Comparison of ENCODE assay signal across 17 cellular contexts in the genomic region with DNA sequence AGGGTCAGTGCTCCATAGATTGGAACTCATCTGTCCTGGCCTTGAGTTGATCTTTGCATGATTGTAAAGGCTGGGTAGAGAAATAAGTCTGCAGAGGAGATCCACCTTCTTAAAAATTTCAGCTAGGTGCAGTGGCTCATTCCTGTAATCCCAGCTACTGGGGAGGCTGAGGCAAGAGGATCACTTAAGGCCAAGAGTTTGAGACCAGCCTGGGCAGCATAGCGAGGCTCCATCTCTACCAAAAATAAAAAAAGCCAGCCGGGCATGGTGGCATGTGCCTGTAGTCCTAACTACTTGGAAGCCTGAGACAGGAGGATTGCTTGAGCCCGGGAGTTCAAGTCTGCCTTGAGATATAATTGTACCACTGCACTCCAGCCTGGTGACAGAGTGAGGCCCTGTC. TPM values are rescaled to one million over a fixed set of nuclear protein-coding genes. Genes with fewer than 3 reads are reported as not detected.
DNase-seq lines count a peak whose midpoint lies in the region; ATAC-seq, FAIRE-seq and TF ChIP-seq lines count a peak whose summit lies in the region.
"Had no signal": no experiment of that assay in that cellular context is flagged by ENCODE, and none has a peak within 500 bp of the region (broad histone marks: within the 10 kb centered on the region; RNA-seq: fewer than 3 reads in every experiment).

No MANE protein-coding gene starts in this region.

- intact Hi-C loops in left colon (cut with DNase I, micrococcal nuclease) (no loop called here), right lobe of liver (cut with DNase I) (no loop called here)

- H3K9me3 Mint-ChIP-seq in activated CD4-positive, alpha-beta T cell treated with anti-CD3 and anti-CD28 coated beads, Interleukin-2, amount 10 ng/mL, durations not matched to agents 7 days and 5 days: no peaks in the 10 kb centered on the region
- no peaks in the 10 kb centered on the region for H3K9me3 Mint-ChIP-seq in activated naive CD8-positive, alpha-beta T cell (ENCODE audit: low read depth)

- no peak overlapping the region for H3K4me3 ChIP-seq in KMS-11 (IDR thresholded peaks at IDR 0.05; ENCODE audit: insufficient read depth, low read depth, low read length)
- H3K4me3 ChIP-seq in small intestine (ENCODE audit: low read depth in 1 of 2, low read length in 2 of 2): no peak overlapping the region
- H3K4me3 ChIP-seq in right lobe of liver: no peak overlapping the region
- H3K4me3 ChIP-seq: mucosa of descending colon had no signal

- H3K36me3 Mint-ChIP-seq in activated CD4-positive, alpha-beta T cell treated with anti-CD3 and anti-CD28 coated beads, Interleukin-2, amount 10 ng/mL, durations not matched to agents 7 days and 5 days (ENCODE audit: low read depth): peaks cover 45% of the 10 kb centered on the region
- H3K36me3 Mint-ChIP-seq in activated naive CD8-positive, alpha-beta T cell: peaks cover 6% of the 10 kb centered on the region

- H3K27me3 ChIP-seq in KMS-11 (ENCODE audit: insufficient read depth, low read depth): no peaks in the 10 kb centered on the region
- no peaks in the 10 kb centered on the region for H3K27me3 ChIP-seq in small intestine (ENCODE audit: control insufficient read depth in 2 of 2, insufficient read depth in 2 of 2, low read length in 2 of 2)
- no peaks in the 10 kb centered on the region for H3K27me3 ChIP-seq in right lobe of liver

- POLR2A ChIA-PET in activated CD4-positive, alpha-beta T cell treated with anti-CD3 and anti-CD28 coated beads, Interleukin-2, amount 10 ng/mL, durations not matched to agents 7 days and 5 days (lab: Charles Lee): interaction anchor here (0.6 to 1.3 kb wide), 2 partner anchors 86 to 802 kb away, joined by 5 to 8 read pairs; partner anchors contain the start of gene OGT

- no peaks in the 10 kb centered on the region for H3K79me2 ChIP-seq in KMS-11 (ENCODE audit: insufficient read depth, low read depth)

- peak overlapping the region; percentile 58 for H3K27ac ChIP-seq in KMS-11
- H3K27ac ChIP-seq in small intestine (ENCODE audit: low read depth in 1 of 2, low read length in 1 of 2): peak overlapping the region; percentile 94 to 95
- no peak overlapping the region for H3K27ac ChIP-seq in right lobe of liver

- peaks cover 82% of the 10 kb centered on the region for H3K4me1 Mint-ChIP-seq in activated CD4-positive, alpha-beta T cell treated with anti-CD3 and anti-CD28 coated beads, Interleukin-2, amount 10 ng/mL, durations not matched to agents 7 days and 5 days
- H3K4me1 Mint-ChIP-seq in activated naive CD8-positive, alpha-beta T cell (ENCODE audit: low read depth): peaks cover 58% of the 10 kb centered on the region

- H2AFZ ChIP-seq in KMS-11 (ENCODE audit: low read depth): no peak overlapping the region

- no peak overlapping the region for H3K9ac ChIP-seq in KMS-11

- H3K27me3 Mint-ChIP-seq in activated CD4-positive, alpha-beta T cell treated with anti-CD3 and anti-CD28 coated beads, Interleukin-2, amount 10 ng/mL, durations not matched to agents 7 days and 5 days: no peaks in the 10 kb centered on the region
- H3K27me3 Mint-ChIP-seq in activated naive CD8-positive, alpha-beta T cell: no peaks in the 10 kb centered on the region

- H3K4me1 ChIP-seq in KMS-11 (ENCODE audit: low read depth, poor library complexity, severe bottlenecking): peaks cover 58% of the 10 kb centered on the region
- H3K4me1 ChIP-seq in small intestine (ENCODE audit: control insufficient read depth in 2 of 2, insufficient read depth in 1 of 2, low read depth in 1 of 2, low read length in 1 of 2): peaks cover 2 to 6% of the 10 kb centered on the region in 2 donors
- H3K4me1 ChIP-seq in right lobe of liver: no peaks in the 10 kb centered on the region

- ATAC-seq in left colon (no peak), GM19467 (IDR thresholded peaks at IDR 0.05; ENCODE audit: unreplicated experiment) (no peak), right lobe of liver (no peak)
- ATAC-seq: mucosa of descending colon had no signal

- H3K27ac Mint-ChIP-seq in activated CD4-positive, alpha-beta T cell treated with anti-CD3 and anti-CD28 coated beads, Interleukin-2, amount 10 ng/mL, durations not matched to agents 7 days and 5 days: peak overlapping the region; percentile 91
- H3K27ac Mint-ChIP-seq in activated naive CD8-positive, alpha-beta T cell: peak overlapping the region; percentile 99

- TF ChIP-seq CTCF in KMS-11 (conservative IDR thresholded peaks at IDR 0.05; ENCODE audit: low read depth, low read length) (no peak), right lobe of liver (IDR thresholded peaks at IDR 0.05) (no peak)

- CTCF ChIA-PET in activated CD4-positive, alpha-beta T cell treated with anti-CD3 and anti-CD28 coated beads, Interleukin-2, amount 10 ng/mL, durations not matched to agents 7 days and 5 days (lab: Charles Lee): interaction anchor here (0.9 to 1.9 kb wide), 3 partner anchors 17 to 32 kb away, joined by 4 to 8 read pairs (median 5); no protein-coding TSS in a partner anchor

- no peak for DNase-seq in activated CD4-positive, alpha-beta T cell treated with anti-CD3 and anti-CD28 coated beads, Interleukin-2, amount 10 ng/mL, durations not matched to agents 7 days and 5 days
- no peak for DNase-seq in activated CD4-positive, alpha-beta T cell treated with anti-CD3 and anti-CD28 coated beads for 4 hours
- DNase-seq in small intestine (no peak), left colon (no peak), right lobe of liver (no peak)
- DNase-seq: COR-L47, HCEC 1CT, hippocampal formation, NCI-H82 had no signal

- FAIRE-seq in small intestine (lab: Jason Lieb, UNC): no peak

- no peak for TF ChIP-seq POLR2A in right lobe of liver (IDR thresholded peaks at IDR 0.05)

- no peaks in the 10 kb centered on the region for H4K20me1 ChIP-seq in KMS-11 (ENCODE audit: insufficient read depth)

- H3K4me2 ChIP-seq in KMS-11: peak overlapping the region; percentile 63

- H3K4me3 Mint-ChIP-seq in activated CD4-positive, alpha-beta T cell treated with anti-CD3 and anti-CD28 coated beads, Interleukin-2, amount 10 ng/mL, durations not matched to agents 7 days and 5 days: peak overlapping the region; percentile 92
- H3K4me3 Mint-ChIP-seq in activated naive CD8-positive, alpha-beta T cell: peak overlapping the region; percentile 93

- H3K9me3 ChIP-seq in small intestine (ENCODE audit: control insufficient read depth, low read depth) (no peaks in the 10 kb centered on the region), right lobe of liver (no peaks in the 10 kb centered on the region)
- H3K9me3 ChIP-seq: mucosa of descending colon had no signal

- H3K36me3 ChIP-seq in KMS-11 (ENCODE audit: insufficient read depth) (no peaks in the 10 kb centered on the region), small intestine (ENCODE audit: control insufficient read depth in 2 of 2, insufficient read depth in 2 of 2, low read length in 2 of 2) (no peaks in the 10 kb centered on the region), right lobe of liver (no peaks in the 10 kb centered on the region)

- 56 to 69% (median 63%) methylated on average over 3 of the region's 3 CpGs for WGBS in small intestine, 3 donors
- 88% methylated on average over 3 of the region's 3 CpGs for WGBS in right lobe of liver (ENCODE audit: insufficient coverage, low coverage, low lambda C conversion rate, missing lambda C conversion rate)

RNA-seq across cellular contexts. Expression of gene CXCR3, which starts 0.5 kb away (rescaled TPM):
- total RNA-seq in activated CD4-positive, alpha-beta T cell treated with anti-CD3 and anti-CD28 coated beads, Interleukin-2, amount 10 ng/mL, durations not matched to agents 7 days and 5 days: 10 to 100 TPM; 68.2 to 73.5 TPM
- 1 to 10 TPM; 4.1 to 7.6 (median 4.2) TPM for polyA plus RNA-seq in small intestine
- total RNA-seq in left colon (1 to 10 TPM; 2.3 to 2.7 TPM), right lobe of liver (under 1 TPM in 1 of 6 experiments, not detected in 5; 0.13 TPM)
- total RNA-seq: A673, osteocyte, RPMI7951, urinary bladder had no signal

RNA-seq across cellular contexts. Expression of gene GCNA, which starts 40.5 kb away (rescaled TPM):
- total RNA-seq in activated CD4-positive, alpha-beta T cell treated with anti-CD3 and anti-CD28 coated beads, Interleukin-2, amount 10 ng/mL, durations not matched to agents 7 days and 5 days: 1 to 10 TPM; 4.7 to 5.9 TPM
- 1 to 10 TPM; 1.1 to 1.6 (median 1.5) TPM for polyA plus RNA-seq in small intestine
- total RNA-seq in left colon: 1 to 10 TPM; 1.1 to 1.2 TPM
- 1 to 10 TPM in 3 of 6 experiments, under 1 TPM in 3; 0.37 to 1.7 (median 0.95) TPM for total RNA-seq in right lobe of liver

Comparison
In these comparisons a context has a peak if more than half of its experiments do, and no peak if none do; other contexts are left out.
1. H3K27ac ChIP-seq: peak in KMS-11 (single experiment) and small intestine (2 of 2); none in right lobe of liver (0 of 3).
2. RNA of gene CXCR3, which starts 0.5 kb away (total RNA-seq): 68.2 to 73.5 TPM in activated CD4-positive, alpha-beta T cell treated with anti-CD3 and anti-CD28 coated beads, Interleukin-2, amount 10 ng/mL, durations not matched to agents 7 days and 5 days; 2.3 to 2.7 TPM in left colon and 0.13 TPM in right lobe of liver; every median in the first group is over 10 times any median in the second.